Comparison of ENCODE assay signal across 17 cellular contexts in the genomic region with DNA sequence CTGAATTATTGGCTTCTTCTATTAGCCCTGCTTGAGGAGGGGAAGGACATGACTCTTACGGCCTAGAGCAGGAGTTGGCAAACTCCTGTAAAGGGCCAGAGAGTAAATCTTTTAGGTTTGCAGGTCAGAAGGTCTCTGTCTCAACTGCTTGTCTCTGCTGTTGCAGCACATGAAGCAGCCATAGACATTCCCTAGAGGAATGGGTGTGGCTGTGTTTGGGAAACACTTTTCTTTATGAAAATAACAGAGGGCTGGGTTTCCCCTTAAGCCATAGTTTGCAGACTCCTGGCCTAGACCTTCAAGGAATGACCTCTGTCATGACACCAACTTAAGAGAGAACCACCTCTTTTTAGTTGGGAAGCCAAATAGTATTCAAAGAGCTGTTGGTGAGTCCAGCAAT. TPM values are rescaled to one million over a fixed set of nuclear protein-coding genes. Genes with fewer than 3 reads are reported as not detected.
A peak's percentile ranks its signal among the peaks of the same experiment; 100 is the strongest.
DNase-seq lines count a peak whose midpoint lies in the region; ATAC-seq, FAIRE-seq and TF ChIP-seq lines count a peak whose summit lies in the region.
"Had no signal": no experiment of that assay in that cellular context is flagged by ENCODE, and none has a peak within 500 bp of the region (broad histone marks: within the 10 kb centered on the region; RNA-seq: fewer than 3 reads in every experiment).

No MANE protein-coding gene starts in this region.

- no peak overlapping the region for H3K27ac ChIP-seq in astrocyte (ENCODE audit: low read depth, low read length)
- peak overlapping the region; percentile 42 for H3K27ac ChIP-seq in neutrophil
- peak overlapping the region in 3 of 4 donors; percentile 10 to 40 (median 27) for H3K27ac ChIP-seq in transverse colon
- H3K27ac ChIP-seq: ovary had no signal

- H3K4me3 ChIP-seq in astrocyte (ENCODE audit: insufficient read depth, low read depth, low read length): no peak overlapping the region
- H3K4me3 ChIP-seq in fibroblast of villous mesenchyme (ENCODE audit: low read depth, low read length): no peak overlapping the region
- H3K4me3 ChIP-seq in neutrophil (ENCODE audit: low read depth in 1 of 2, low read length in 1 of 2): no peak overlapping the region
- no peak overlapping the region for H3K4me3 ChIP-seq in transverse colon
- H3K4me3 ChIP-seq: ovary had no signal

- intact Hi-C loops in transverse colon (cut with DNase I; ENCODE audit: low total_unique reads): no loop called here

- TF ChIP-seq EP300 in transverse colon (IDR thresholded peaks at IDR 0.05; ENCODE audit: low read depth): no peak

- H4K20me1 ChIP-seq in astrocyte (ENCODE audit: insufficient read depth, low read length): no peaks in the 10 kb centered on the region

- no peak overlapping the region for H3K4me3 Mint-ChIP-seq in astrocyte (ENCODE audit: unreplicated experiment)
- H3K4me3 Mint-ChIP-seq: activated CD4-positive, alpha-beta memory T cell treated with anti-CD3 and anti-CD28 coated beads, Interleukin-2, amount 10 ng/mL, durations not matched to agents 7 days and 5 days; activated naive CD4-positive, alpha-beta T cell treated with anti-CD3 and anti-CD28 coated beads for 36 hours; CD4-positive, CD25-positive, alpha-beta regulatory T cell; stimulated activated naive CD8-positive, alpha-beta T cell treated with anti-CD3 and anti-CD28 coated beads, Interleukin-15, Interleukin-2, amounts not matched to agents 100 ng/mL and 50 ng/mL, for 24 hours had no signal

- H3K36me3 ChIP-seq in astrocyte (ENCODE audit: insufficient read depth, low read length) (no peaks in the 10 kb centered on the region), neutrophil (peaks cover 5% of the 10 kb centered on the region), transverse colon (no peaks in the 10 kb centered on the region)
- H3K36me3 ChIP-seq: ovary had no signal

- 60 to 73% methylated on average over 1 of the region's 1 CpG for WGBS in transverse colon (ENCODE audit: low coverage in 1 of 2), 2 donors

- no peak for TF ChIP-seq CTCF in astrocyte (IDR thresholded peaks at IDR 0.05; ENCODE audit: insufficient read depth, low read depth, low read length)
- TF ChIP-seq CTCF in fibroblast of villous mesenchyme (IDR thresholded peaks at IDR 0.05; ENCODE audit: insufficient read depth, low read depth, low read length): no peak
- no peak for TF ChIP-seq CTCF in neutrophil (IDR thresholded peaks at IDR 0.05)
- TF ChIP-seq CTCF in transverse colon (IDR thresholded peaks at IDR 0.05): no peak

- peaks cover 5% of the 10 kb centered on the region for H3K9me3 Mint-ChIP-seq in astrocyte (ENCODE audit: unreplicated experiment)
- H3K9me3 Mint-ChIP-seq: activated CD4-positive, alpha-beta memory T cell treated with anti-CD3 and anti-CD28 coated beads, Interleukin-2, amount 10 ng/mL, durations not matched to agents 7 days and 5 days; activated naive CD4-positive, alpha-beta T cell treated with anti-CD3 and anti-CD28 coated beads for 36 hours; CD4-positive, CD25-positive, alpha-beta regulatory T cell; stimulated activated naive CD8-positive, alpha-beta T cell treated with anti-CD3 and anti-CD28 coated beads, Interleukin-15, Interleukin-2, amounts not matched to agents 100 ng/mL and 50 ng/mL, for 24 hours had no signal

- TF ChIP-seq POLR2A in transverse colon (IDR thresholded peaks at IDR 0.05): no peak

- H3K36me3 Mint-ChIP-seq in astrocyte (ENCODE audit: low read depth, unreplicated experiment): peaks cover 29% of the 10 kb centered on the region

- H3K27me3 ChIP-seq in astrocyte (ENCODE audit: insufficient read depth, low read length): no peaks in the 10 kb centered on the region
- no peaks in the 10 kb centered on the region for H3K27me3 ChIP-seq in neutrophil
- H3K27me3 ChIP-seq in transverse colon: no peaks in the 10 kb centered on the region
- H3K27me3 ChIP-seq: ovary had no signal

- in situ Hi-C loops in transverse colon (cut with MboI; ENCODE audit: low pct_ligation_motif_present in 1 of 4, low pct_unique_long_range_greater_than_20kb in 1 of 4, low sequenced_read_pairs in 3 of 4): loop anchor here in 2 of 4 donors (25.0 kb wide), 2 partner anchors 189 to 336 kb away; no protein-coding TSS in a partner anchor

- H3K4me1 ChIP-seq in astrocyte (ENCODE audit: insufficient read depth, low read length): peaks cover 30% of the 10 kb centered on the region
- peaks cover 7 to 10% of the 10 kb centered on the region in 2 experiments for H3K4me1 ChIP-seq in neutrophil (ENCODE audit: control insufficient read depth in 1 of 2, insufficient read depth in 1 of 2, low read depth in 1 of 2, low read length in 1 of 2)
- H3K4me1 ChIP-seq in transverse colon: peaks cover 5 to 29% (median 13%) of the 10 kb centered on the region in 4 donors

- H3K79me2 ChIP-seq in astrocyte (ENCODE audit: insufficient read depth, low read length): peaks cover 7% of the 10 kb centered on the region

- H3K9ac ChIP-seq in astrocyte (ENCODE audit: low read length): no peak overlapping the region

- DNase-seq in astrocyte (ENCODE audit: low read depth) (no peak), fibroblast of villous mesenchyme (ENCODE audit: low read depth) (peak; percentile 42), transverse colon (no peak), NCI-H510A (lab: John Stamatoyannopoulos, UW) (no peak), RKO (ENCODE audit: low spot score) (no peak)
- DNase-seq in activated CD4-positive, alpha-beta T cell treated with anti-CD3 and anti-CD28 coated beads for 48 hours: no peak
- DNase-seq: activated CD4-positive, alpha-beta memory T cell treated with anti-CD3 and anti-CD28 coated beads, Interleukin-2, amount 10 ng/mL, durations not matched to agents 7 days and 5 days; activated naive CD4-positive, alpha-beta T cell treated with anti-CD3 and anti-CD28 coated beads for 36 hours; CD4-positive, CD25-positive, alpha-beta regulatory T cell; NCI-H2227 treated with DMSO at 0.1 percent for 48 hours; ovary; stimulated activated CD4-positive, alpha-beta T cell treated with anti-CD3 and anti-CD28 coated beads, Interleukin-4, amount 100 ng/mL, for 4 hours; T-helper 2 cell had no signal

- H3K4me1 Mint-ChIP-seq in astrocyte (ENCODE audit: low read depth, unreplicated experiment): peaks cover 53% of the 10 kb centered on the region
- H3K4me1 Mint-ChIP-seq: activated CD4-positive, alpha-beta memory T cell treated with anti-CD3 and anti-CD28 coated beads, Interleukin-2, amount 10 ng/mL, durations not matched to agents 7 days and 5 days had no signal

- no peak for ATAC-seq in GM19463 (IDR thresholded peaks at IDR 0.05; ENCODE audit: unreplicated experiment)

- H2AFZ ChIP-seq in astrocyte (ENCODE audit: low read depth, low read length): no peak overlapping the region

- no peak for FAIRE-seq in astrocyte (lab: Jason Lieb, UNC)
- FAIRE-seq: G401.6 had no signal

- no peaks in the 10 kb centered on the region for H3K27me3 Mint-ChIP-seq in astrocyte (ENCODE audit: low read depth, unreplicated experiment)
- H3K27me3 Mint-ChIP-seq: activated CD4-positive, alpha-beta memory T cell treated with anti-CD3 and anti-CD28 coated beads, Interleukin-2, amount 10 ng/mL, durations not matched to agents 7 days and 5 days; CD4-positive, CD25-positive, alpha-beta regulatory T cell; stimulated activated naive CD8-positive, alpha-beta T cell treated with anti-CD3 and anti-CD28 coated beads, Interleukin-15, Interleukin-2, amounts not matched to agents 100 ng/mL and 50 ng/mL, for 24 hours had no signal

- no peak overlapping the region for H3K4me2 ChIP-seq in astrocyte (ENCODE audit: low read length)

- no peaks in the 10 kb centered on the region for H3K9me3 ChIP-seq in astrocyte (ENCODE audit: insufficient read depth, low read depth, low read length)
- no peaks in the 10 kb centered on the region for H3K9me3 ChIP-seq in neutrophil
- no peaks in the 10 kb centered on the region for H3K9me3 ChIP-seq in transverse colon
- H3K9me3 ChIP-seq: ovary had no signal

- peak overlapping the region; percentile 92 for H3K27ac Mint-ChIP-seq in astrocyte (ENCODE audit: unreplicated experiment)
- H3K27ac Mint-ChIP-seq: activated CD4-positive, alpha-beta memory T cell treated with anti-CD3 and anti-CD28 coated beads, Interleukin-2, amount 10 ng/mL, durations not matched to agents 7 days and 5 days; activated naive CD4-positive, alpha-beta T cell treated with anti-CD3 and anti-CD28 coated beads for 36 hours; CD4-positive, CD25-positive, alpha-beta regulatory T cell; stimulated activated naive CD8-positive, alpha-beta T cell treated with anti-CD3 and anti-CD28 coated beads, Interleukin-15, Interleukin-2, amounts not matched to agents 100 ng/mL and 50 ng/mL, for 24 hours had no signal

RNA-seq across cellular contexts. Expression of a gene that starts 10.3 kb away (rescaled TPM):
- 52.3 and 56.2 TPM in 2 replicates for total RNA-seq in astrocyte
- total RNA-seq in fibroblast of villous mesenchyme: 44.5 and 52.2 TPM in 2 replicates
- 100 to 1,000 TPM in 3 of 4 donors, 10 to 100 TPM in 1; 91.7 to 247 (median 115) TPM for total RNA-seq in transverse colon
